In the genomic region with DNA sequence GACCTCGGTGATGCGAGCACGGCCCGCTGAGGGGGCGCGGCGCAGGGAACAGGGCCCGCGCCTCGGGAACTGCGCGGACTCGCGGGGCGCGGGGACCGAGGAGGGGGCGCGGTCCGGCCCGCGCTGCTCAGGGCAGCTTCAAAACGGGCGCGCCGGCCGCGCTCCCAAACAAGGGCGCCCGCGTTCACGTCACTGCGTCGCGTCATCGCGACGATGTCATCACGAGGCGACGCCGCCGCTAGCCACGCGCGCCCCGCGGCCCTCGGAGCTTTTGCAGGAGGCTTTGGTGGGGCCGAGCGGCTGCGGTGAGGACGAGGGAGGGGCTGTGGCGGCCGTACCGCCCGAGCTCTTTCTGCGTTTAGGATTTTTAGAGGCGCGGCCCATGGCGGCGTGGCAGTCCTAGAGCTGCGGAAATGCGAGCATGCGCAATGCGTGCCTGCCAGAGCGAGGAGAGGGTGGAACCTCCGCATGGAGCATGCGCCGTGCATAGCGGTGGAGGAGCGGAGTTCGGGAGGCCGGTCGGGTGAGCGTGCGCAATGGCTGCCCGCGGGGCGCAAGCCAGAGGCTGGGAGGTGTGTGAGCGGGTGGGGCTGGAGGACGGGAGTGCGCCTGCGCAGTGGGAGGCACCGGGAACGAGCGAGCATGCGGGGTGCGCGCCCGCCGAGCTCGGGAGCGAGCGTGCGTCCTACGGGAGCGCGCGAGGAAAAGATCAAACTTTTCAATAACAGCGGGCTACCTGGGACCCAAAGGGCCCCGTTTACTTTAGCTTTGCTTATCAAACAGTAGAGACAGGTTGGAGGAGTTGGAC, we compare ENCODE assay signal across 1 cellular context.
TF ChIP-seq lines count a peak whose summit lies in the region.

A gene with protein sequence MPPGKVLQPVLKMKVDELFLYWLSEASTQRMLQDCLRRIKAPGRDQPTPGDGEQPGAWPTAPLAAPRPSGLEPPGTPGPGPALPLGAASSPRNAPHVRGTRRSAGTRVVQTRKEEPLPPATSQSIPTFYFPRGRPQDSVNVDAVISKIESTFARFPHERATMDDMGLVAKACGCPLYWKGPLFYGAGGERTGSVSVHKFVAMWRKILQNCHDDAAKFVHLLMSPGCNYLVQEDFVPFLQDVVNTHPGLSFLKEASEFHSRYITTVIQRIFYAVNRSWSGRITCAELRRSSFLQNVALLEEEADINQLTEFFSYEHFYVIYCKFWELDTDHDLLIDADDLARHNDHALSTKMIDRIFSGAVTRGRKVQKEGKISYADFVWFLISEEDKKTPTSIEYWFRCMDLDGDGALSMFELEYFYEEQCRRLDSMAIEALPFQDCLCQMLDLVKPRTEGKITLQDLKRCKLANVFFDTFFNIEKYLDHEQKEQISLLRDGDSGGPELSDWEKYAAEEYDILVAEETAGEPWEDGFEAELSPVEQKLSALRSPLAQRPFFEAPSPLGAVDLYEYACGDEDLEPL (minus strand): TSS at position 140 of the 808 bp plus-strand sequence. CDS start 216 bp downstream, outside the sequence.

TF ChIP-seq in K562, 482 proteins besides CTCF, POLR2A, EP300 and RAD21 (continued from another document and continues in another):
- TF ChIP-seq, protein P1, sequence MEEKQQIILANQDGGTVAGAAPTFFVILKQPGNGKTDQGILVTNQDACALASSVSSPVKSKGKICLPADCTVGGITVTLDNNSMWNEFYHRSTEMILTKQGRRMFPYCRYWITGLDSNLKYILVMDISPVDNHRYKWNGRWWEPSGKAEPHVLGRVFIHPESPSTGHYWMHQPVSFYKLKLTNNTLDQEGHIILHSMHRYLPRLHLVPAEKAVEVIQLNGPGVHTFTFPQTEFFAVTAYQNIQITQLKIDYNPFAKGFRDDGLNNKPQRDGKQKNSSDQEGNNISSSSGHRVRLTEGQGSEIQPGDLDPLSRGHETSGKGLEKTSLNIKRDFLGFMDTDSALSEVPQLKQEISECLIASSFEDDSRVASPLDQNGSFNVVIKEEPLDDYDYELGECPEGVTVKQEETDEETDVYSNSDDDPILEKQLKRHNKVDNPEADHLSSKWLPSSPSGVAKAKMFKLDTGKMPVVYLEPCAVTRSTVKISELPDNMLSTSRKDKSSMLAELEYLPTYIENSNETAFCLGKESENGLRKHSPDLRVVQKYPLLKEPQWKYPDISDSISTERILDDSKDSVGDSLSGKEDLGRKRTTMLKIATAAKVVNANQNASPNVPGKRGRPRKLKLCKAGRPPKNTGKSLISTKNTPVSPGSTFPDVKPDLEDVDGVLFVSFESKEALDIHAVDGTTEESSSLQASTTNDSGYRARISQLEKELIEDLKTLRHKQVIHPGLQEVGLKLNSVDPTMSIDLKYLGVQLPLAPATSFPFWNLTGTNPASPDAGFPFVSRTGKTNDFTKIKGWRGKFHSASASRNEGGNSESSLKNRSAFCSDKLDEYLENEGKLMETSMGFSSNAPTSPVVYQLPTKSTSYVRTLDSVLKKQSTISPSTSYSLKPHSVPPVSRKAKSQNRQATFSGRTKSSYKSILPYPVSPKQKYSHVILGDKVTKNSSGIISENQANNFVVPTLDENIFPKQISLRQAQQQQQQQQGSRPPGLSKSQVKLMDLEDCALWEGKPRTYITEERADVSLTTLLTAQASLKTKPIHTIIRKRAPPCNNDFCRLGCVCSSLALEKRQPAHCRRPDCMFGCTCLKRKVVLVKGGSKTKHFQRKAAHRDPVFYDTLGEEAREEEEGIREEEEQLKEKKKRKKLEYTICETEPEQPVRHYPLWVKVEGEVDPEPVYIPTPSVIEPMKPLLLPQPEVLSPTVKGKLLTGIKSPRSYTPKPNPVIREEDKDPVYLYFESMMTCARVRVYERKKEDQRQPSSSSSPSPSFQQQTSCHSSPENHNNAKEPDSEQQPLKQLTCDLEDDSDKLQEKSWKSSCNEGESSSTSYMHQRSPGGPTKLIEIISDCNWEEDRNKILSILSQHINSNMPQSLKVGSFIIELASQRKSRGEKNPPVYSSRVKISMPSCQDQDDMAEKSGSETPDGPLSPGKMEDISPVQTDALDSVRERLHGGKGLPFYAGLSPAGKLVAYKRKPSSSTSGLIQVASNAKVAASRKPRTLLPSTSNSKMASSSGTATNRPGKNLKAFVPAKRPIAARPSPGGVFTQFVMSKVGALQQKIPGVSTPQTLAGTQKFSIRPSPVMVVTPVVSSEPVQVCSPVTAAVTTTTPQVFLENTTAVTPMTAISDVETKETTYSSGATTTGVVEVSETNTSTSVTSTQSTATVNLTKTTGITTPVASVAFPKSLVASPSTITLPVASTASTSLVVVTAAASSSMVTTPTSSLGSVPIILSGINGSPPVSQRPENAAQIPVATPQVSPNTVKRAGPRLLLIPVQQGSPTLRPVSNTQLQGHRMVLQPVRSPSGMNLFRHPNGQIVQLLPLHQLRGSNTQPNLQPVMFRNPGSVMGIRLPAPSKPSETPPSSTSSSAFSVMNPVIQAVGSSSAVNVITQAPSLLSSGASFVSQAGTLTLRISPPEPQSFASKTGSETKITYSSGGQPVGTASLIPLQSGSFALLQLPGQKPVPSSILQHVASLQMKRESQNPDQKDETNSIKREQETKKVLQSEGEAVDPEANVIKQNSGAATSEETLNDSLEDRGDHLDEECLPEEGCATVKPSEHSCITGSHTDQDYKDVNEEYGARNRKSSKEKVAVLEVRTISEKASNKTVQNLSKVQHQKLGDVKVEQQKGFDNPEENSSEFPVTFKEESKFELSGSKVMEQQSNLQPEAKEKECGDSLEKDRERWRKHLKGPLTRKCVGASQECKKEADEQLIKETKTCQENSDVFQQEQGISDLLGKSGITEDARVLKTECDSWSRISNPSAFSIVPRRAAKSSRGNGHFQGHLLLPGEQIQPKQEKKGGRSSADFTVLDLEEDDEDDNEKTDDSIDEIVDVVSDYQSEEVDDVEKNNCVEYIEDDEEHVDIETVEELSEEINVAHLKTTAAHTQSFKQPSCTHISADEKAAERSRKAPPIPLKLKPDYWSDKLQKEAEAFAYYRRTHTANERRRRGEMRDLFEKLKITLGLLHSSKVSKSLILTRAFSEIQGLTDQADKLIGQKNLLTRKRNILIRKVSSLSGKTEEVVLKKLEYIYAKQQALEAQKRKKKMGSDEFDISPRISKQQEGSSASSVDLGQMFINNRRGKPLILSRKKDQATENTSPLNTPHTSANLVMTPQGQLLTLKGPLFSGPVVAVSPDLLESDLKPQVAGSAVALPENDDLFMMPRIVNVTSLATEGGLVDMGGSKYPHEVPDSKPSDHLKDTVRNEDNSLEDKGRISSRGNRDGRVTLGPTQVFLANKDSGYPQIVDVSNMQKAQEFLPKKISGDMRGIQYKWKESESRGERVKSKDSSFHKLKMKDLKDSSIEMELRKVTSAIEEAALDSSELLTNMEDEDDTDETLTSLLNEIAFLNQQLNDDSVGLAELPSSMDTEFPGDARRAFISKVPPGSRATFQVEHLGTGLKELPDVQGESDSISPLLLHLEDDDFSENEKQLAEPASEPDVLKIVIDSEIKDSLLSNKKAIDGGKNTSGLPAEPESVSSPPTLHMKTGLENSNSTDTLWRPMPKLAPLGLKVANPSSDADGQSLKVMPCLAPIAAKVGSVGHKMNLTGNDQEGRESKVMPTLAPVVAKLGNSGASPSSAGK (IDR thresholded peaks at IDR 0.05): no peak
- TF ChIP-seq L3MBTL2 (IDR thresholded peaks at IDR 0.05) (peak; percentile 45; the same call in 1 of the 2 replicates), ZNF589 (CRISPR knock-in tag; IDR thresholded peaks at IDR 0.05; ENCODE audit: low read depth) (no peak), SNRNP70 (optimal IDR thresholded peaks at IDR 0.05; ENCODE audit: low read depth, low read length) (no peak), NR2C1 (IDR thresholded peaks at IDR 0.05) (no peak), NR2C1 (tag; IDR thresholded peaks at IDR 0.05) (no peak), ZFX (CRISPR knock-in tag; IDR thresholded peaks at IDR 0.05) (peak; percentile 99), TBP (optimal IDR thresholded peaks at IDR 0.05; ENCODE audit: low read depth, low read length) (peak; percentile 58), E2F3 (CRISPR knock-in tag; IDR thresholded peaks at IDR 0.05) (peak; percentile 59; the same call in 1 of the 2 replicates), ATF1 (CRISPR knock-in tag; IDR thresholded peaks at IDR 0.05) (peak; percentile 98), ATF1 (tag; IDR thresholded peaks at IDR 0.05) (peak; percentile 100), RBFOX2 (IDR thresholded peaks at IDR 0.05; ENCODE audit: low read depth, low read length) (peak; percentile 83), MYC (IDR thresholded peaks at IDR 0.05; ENCODE audit: low read depth, low read length) (peak; percentile 99), MYC (CRISPR knock-in tag; IDR thresholded peaks at IDR 0.05; ENCODE audit: borderline replicate concordance, low read depth) (peak; percentile 97; the same call in 1 of the 2 replicates), ZNF239 (CRISPR knock-in tag; IDR thresholded peaks at IDR 0.05) (no peak), ZNF175 (CRISPR knock-in tag; IDR thresholded peaks at IDR 0.05; ENCODE audit: low read depth) (peak; percentile 75; the same call in 1 of the 2 replicates), C11orf30 (IDR thresholded peaks at IDR 0.05; ENCODE audit: low read depth) (peak; percentile 96), MYBL2 (IDR thresholded peaks at IDR 0.05; ENCODE audit: low read depth) (no peak), MYBL2 (CRISPR knock-in tag; IDR thresholded peaks at IDR 0.05; ENCODE audit: borderline replicate concordance) (no peak), ZBED1 (IDR thresholded peaks at IDR 0.05) (0 out of 2 replicates have a peak, but pooled peaks have one; percentile 39), FOXJ2 (tag; IDR thresholded peaks at IDR 0.05) (peak; percentile 74), SRF (CRISPR knock-in tag; IDR thresholded peaks at IDR 0.05) (peak in 1 of 2 experiments; percentile 38; a peak in 1 of 4 replicates), KHSRP (IDR thresholded peaks at IDR 0.05) (peak; percentile 93), ZNF263 (CRISPR knock-in tag; IDR thresholded peaks at IDR 0.05; ENCODE audit: borderline replicate concordance) (no peak; the same call in 1 of the 2 replicates), KLF1 (tag; IDR thresholded peaks at IDR 0.05) (0 out of 2 replicates have a peak, but pooled peaks have one; percentile 15), FOSL1 (tag; conservative IDR thresholded peaks at IDR 0.05) (peak; percentile 44; the same call in 1 of the 2 replicates), ESRRA (IDR thresholded peaks at IDR 0.05; ENCODE audit: borderline replicate concordance, low read depth) (peak; percentile 45), OTX1 (CRISPR knock-in tag; IDR thresholded peaks at IDR 0.05) (no peak), HNRNPH1 (optimal IDR thresholded peaks at IDR 0.05; ENCODE audit: low read depth, low read length) (no peak), NFRKB (IDR thresholded peaks at IDR 0.05; ENCODE audit: low read depth) (no peak), PML (IDR thresholded peaks at IDR 0.05; ENCODE audit: low read length) (peak; percentile 76), KDM5B (IDR thresholded peaks at IDR 0.05; ENCODE audit: insufficient replicate concordance, low read depth, low read length) (peak; percentile 62), ATF7 (IDR thresholded peaks at IDR 0.05) (peak; percentile 92), NONO (IDR thresholded peaks at IDR 0.05; ENCODE audit: low read depth in 2 of 2, low read length in 1 of 2) (no peak; a peak in 1 of 4 replicates), RB1 (IDR thresholded peaks at IDR 0.05; ENCODE audit: low read depth) (peak; percentile 73; the same call in 1 of the 2 replicates), MAFK (IDR thresholded peaks at IDR 0.05; ENCODE audit: low read length) (no peak), ZNF316 (IDR thresholded peaks at IDR 0.05) (no peak), SP1 (CRISPR knock-in tag; IDR thresholded peaks at IDR 0.05) (peak; percentile 68; the same call in 1 of the 2 replicates), PTRF (tag; IDR thresholded peaks at IDR 0.05) (no peak), CSDE1 (IDR thresholded peaks at IDR 0.05) (peak in 1 of 2 experiments; percentile 93; a peak in 2 of 4 replicates)
- TF ChIP-seq, protein P2, sequence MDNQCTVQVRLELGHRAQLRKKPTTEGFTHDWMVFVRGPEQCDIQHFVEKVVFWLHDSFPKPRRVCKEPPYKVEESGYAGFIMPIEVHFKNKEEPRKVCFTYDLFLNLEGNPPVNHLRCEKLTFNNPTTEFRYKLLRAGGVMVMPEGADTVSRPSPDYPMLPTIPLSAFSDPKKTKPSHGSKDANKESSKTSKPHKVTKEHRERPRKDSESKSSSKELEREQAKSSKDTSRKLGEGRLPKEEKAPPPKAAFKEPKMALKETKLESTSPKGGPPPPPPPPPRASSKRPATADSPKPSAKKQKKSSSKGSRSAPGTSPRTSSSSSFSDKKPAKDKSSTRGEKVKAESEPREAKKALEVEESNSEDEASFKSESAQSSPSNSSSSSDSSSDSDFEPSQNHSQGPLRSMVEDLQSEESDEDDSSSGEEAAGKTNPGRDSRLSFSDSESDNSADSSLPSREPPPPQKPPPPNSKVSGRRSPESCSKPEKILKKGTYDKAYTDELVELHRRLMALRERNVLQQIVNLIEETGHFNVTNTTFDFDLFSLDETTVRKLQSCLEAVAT (IDR thresholded peaks at IDR 0.05): peak in 1 of 2 experiments; percentile 74; a peak in 2 of 4 replicates
- TF ChIP-seq, protein P3, sequence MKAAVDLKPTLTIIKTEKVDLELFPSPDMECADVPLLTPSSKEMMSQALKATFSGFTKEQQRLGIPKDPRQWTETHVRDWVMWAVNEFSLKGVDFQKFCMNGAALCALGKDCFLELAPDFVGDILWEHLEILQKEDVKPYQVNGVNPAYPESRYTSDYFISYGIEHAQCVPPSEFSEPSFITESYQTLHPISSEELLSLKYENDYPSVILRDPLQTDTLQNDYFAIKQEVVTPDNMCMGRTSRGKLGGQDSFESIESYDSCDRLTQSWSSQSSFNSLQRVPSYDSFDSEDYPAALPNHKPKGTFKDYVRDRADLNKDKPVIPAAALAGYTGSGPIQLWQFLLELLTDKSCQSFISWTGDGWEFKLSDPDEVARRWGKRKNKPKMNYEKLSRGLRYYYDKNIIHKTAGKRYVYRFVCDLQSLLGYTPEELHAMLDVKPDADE (conservative IDR thresholded peaks at IDR 0.05; ENCODE audit: control insufficient read depth, low read depth, low read length): peak; percentile 42; the same call in 1 of the 2 replicates
- TF ChIP-seq, protein P4, sequence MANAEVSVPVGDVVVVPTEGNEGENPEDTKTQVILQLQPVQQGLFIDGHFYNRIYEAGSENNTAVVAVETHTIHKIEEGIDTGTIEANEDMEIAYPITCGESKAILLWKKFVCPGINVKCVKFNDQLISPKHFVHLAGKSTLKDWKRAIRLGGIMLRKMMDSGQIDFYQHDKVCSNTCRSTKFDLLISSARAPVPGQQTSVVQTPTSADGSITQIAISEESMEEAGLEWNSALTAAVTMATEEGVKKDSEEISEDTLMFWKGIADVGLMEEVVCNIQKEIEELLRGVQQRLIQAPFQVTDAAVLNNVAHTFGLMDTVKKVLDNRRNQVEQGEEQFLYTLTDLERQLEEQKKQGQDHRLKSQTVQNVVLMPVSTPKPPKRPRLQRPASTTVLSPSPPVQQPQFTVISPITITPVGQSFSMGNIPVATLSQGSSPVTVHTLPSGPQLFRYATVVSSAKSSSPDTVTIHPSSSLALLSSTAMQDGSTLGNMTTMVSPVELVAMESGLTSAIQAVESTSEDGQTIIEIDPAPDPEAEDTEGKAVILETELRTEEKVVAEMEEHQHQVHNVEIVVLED (CRISPR knock-in tag; IDR thresholded peaks at IDR 0.05): peak; percentile 81
- TF ChIP-seq, protein P5, sequence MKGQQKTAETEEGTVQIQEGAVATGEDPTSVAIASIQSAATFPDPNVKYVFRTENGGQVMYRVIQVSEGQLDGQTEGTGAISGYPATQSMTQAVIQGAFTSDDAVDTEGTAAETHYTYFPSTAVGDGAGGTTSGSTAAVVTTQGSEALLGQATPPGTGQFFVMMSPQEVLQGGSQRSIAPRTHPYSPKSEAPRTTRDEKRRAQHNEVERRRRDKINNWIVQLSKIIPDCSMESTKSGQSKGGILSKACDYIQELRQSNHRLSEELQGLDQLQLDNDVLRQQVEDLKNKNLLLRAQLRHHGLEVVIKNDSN (CRISPR knock-in tag; IDR thresholded peaks at IDR 0.05): peak; percentile 58; the same call in 1 of the 2 replicates
